ENCODE assay signal across 8 cellular contexts in genomic region chr5:77143998-77144836, GRCh38. TPM values are rescaled to one million over a fixed set of nuclear protein-coding genes. Genes with fewer than 3 reads are reported as not detected.
A peak's percentile ranks its signal among the peaks of the same experiment; 100 is the strongest.
DNase-seq lines count a peak whose midpoint lies in the region; ATAC-seq and TF ChIP-seq lines count a peak whose summit lies in the region.

No MANE protein-coding gene starts in this region.

- H3K9me3 ChIP-seq in Karpas-422 (ENCODE audit: low read length) (no peaks in the 10 kb centered on the region), uterus (no peaks in the 10 kb centered on the region)

- H3K27me3 ChIP-seq in Karpas-422 (ENCODE audit: low read length) (no peaks in the 10 kb centered on the region), uterus (no peaks in the 10 kb centered on the region)

- no peaks in the 10 kb centered on the region for H4K20me1 ChIP-seq in Karpas-422 (ENCODE audit: insufficient read depth, low read depth, low read length)

- no peak overlapping the region for H3K9ac ChIP-seq in Karpas-422 (ENCODE audit: low read length)

- H3K9me2 ChIP-seq in Karpas-422 (replicated peaks; ENCODE audit: insufficient read depth, low read length): no peaks in the 10 kb centered on the region

- no peak for TF ChIP-seq POLR2A in uterus (IDR thresholded peaks at IDR 0.05)

- TF ChIP-seq CTCF in GM10266 (IDR thresholded peaks at IDR 0.05; ENCODE audit: control insufficient read depth, insufficient read depth, low read depth, missing control alignments) (peak; percentile 81), uterus (IDR thresholded peaks at IDR 0.05) (peak; percentile 70 to 82 (median 78))

- H3K27ac ChIP-seq in Karpas-422 (ENCODE audit: low read length) (no peak overlapping the region), uterus (peak overlapping the region in 1 of 2 donors; percentile 72)

- no peak overlapping the region for H3K4me2 ChIP-seq in Karpas-422 (ENCODE audit: low read depth, low read length, poor library complexity, severe bottlenecking)

- H3K4me1 ChIP-seq in Karpas-422 (ENCODE audit: low read length): no peaks in the 10 kb centered on the region
- H3K4me1 ChIP-seq in uterus: peaks cover 0 to 5% of the 10 kb centered on the region in 2 donors

- intact Hi-C loops in head of caudate nucleus (cut with DNase I): loop anchor here (5.0 to 10.0 kb wide), 2 partner anchors 91 to 348 kb away; partner anchors contain the start of gene WDR41
- intact Hi-C loops in posterior cingulate gyrus (cut with DNase I): loop anchor here (5.0 to 10.0 kb wide), 2 partner anchors 91 to 348 kb away; partner anchors contain the start of gene WDR41
- intact Hi-C loops in uterus (cut with DNase I; ENCODE audit: low total_unique reads): no loop called here

- ATAC-seq in SK-N-SH treated with all-trans-retinoic acid at 6 μM for 48 hours (peak; percentile 93), HG02623 (IDR thresholded peaks at IDR 0.05; ENCODE audit: unreplicated experiment) (no peak)

- no peak overlapping the region for H3K4me3 ChIP-seq in Karpas-422 (ENCODE audit: low read length)
- no peak overlapping the region for H3K4me3 ChIP-seq in uterus

- DNase-seq in GM10266 (ENCODE audit: extremely low spot score) (peak; percentile 47), Karpas-422 (peak; percentile 78), head of caudate nucleus (peak; percentile 72 to 94 (median 84)), posterior cingulate gyrus (peak; percentile 63 to 97 (median 81)), uterus (peak; percentile 59 to 82)
- DNase-seq in activated naive CD4-positive, alpha-beta T cell treated with anti-CD3 and anti-CD28 coated beads, Interleukin-2, amount 50 U/mL, for 16 hours: peak; percentile 61

- no peak overlapping the region for H2AFZ ChIP-seq in Karpas-422 (ENCODE audit: low read length)

- H3K79me2 ChIP-seq in Karpas-422 (ENCODE audit: low read length): no peaks in the 10 kb centered on the region

- H3K36me3 ChIP-seq in Karpas-422 (ENCODE audit: insufficient read depth, low read length) (no peaks in the 10 kb centered on the region), uterus (no peaks in the 10 kb centered on the region)

TF ChIP-seq in SK-N-SH treated with all-trans-retinoic acid at 6 μM for 48 hours, 23 proteins besides CTCF, POLR2A, EP300 and RAD21:
- TF ChIP-seq RARB (CRISPR knock-in tag; IDR thresholded peaks at IDR 0.05) (no peak), GLIS3 (CRISPR knock-in tag; IDR thresholded peaks at IDR 0.05) (no peak), CSDC2 (CRISPR knock-in tag; IDR thresholded peaks at IDR 0.05) (no peak)

RNA-seq across cellular contexts. Expression of gene ZBED3, which starts 57.1 kb away (rescaled TPM):
- total RNA-seq in Karpas-422 (2014; rRNA removed; shearing (Covaris generic); ENCODE audit: low replicate concordance): 4.2 and 9.4 TPM in 2 replicates
- total RNA-seq in uterus: 10 to 100 TPM in 1 of 4 donors, 1 to 10 TPM in 3; 2.6 to 26.9 (median 4.7) TPM
